9 cellular contexts compared by ENCODE assay signal in genomic region chr12:12007001-12007712, GRCh38.
DNase-seq lines count a peak whose midpoint lies in the region; TF ChIP-seq lines count a peak whose summit lies in the region.
"Had no signal": no experiment of that assay in that cellular context is flagged by ENCODE, and none has a peak within 500 bp of the region (broad histone marks: within the 10 kb centered on the region; RNA-seq: fewer than 3 reads in every experiment).

No MANE protein-coding gene starts in this region.

- H4K8ac ChIP-seq in mesenchymal stem cell (ENCODE audit: low read length): no peak overlapping the region

- no peak overlapping the region for H2AFZ ChIP-seq in mesenchymal stem cell (ENCODE audit: low read depth, low read length)

- H3K9ac ChIP-seq in BLaER1 (no peak overlapping the region), mesenchymal stem cell (ENCODE audit: low read length) (no peak overlapping the region)

- peak overlapping the region; percentile 98 for H3K4me2 ChIP-seq in BLaER1
- H3K4me2 ChIP-seq in mesenchymal stem cell (ENCODE audit: low read length, poor library complexity, severe bottlenecking): no peak overlapping the region

- H3K9me3 ChIP-seq in BLaER1 (no peaks in the 10 kb centered on the region), mesenchymal stem cell (ENCODE audit: control insufficient read depth, low read length) (no peaks in the 10 kb centered on the region)
- H3K9me3 ChIP-seq: upper lobe of left lung had no signal

- H2BK15ac ChIP-seq in mesenchymal stem cell (ENCODE audit: low read depth, poor library complexity, severe bottlenecking): no peak overlapping the region

- no peaks in the 10 kb centered on the region for H4K20me1 ChIP-seq in BLaER1

- H3K23ac ChIP-seq in mesenchymal stem cell (ENCODE audit: low read length in 2 of 2): peak overlapping the region in 1 of 2 experiments; percentile 50

- H3K79me1 ChIP-seq in mesenchymal stem cell (replicated peaks; ENCODE audit: low read length, poor library complexity, severe bottlenecking): no peaks in the 10 kb centered on the region

- 65% methylated on average over 7 of the region's 7 CpGs for WGBS in mesenchymal stem cell

- H2AK5ac ChIP-seq in mesenchymal stem cell (ENCODE audit: low read length, severe bottlenecking): peak overlapping the region; percentile 32

- H3K27me3 ChIP-seq in BLaER1 (no peaks in the 10 kb centered on the region), mesenchymal stem cell (ENCODE audit: control insufficient read depth in 1 of 2, insufficient read depth in 1 of 2, low read length in 2 of 2) (peaks cover 0 to 5% of the 10 kb centered on the region in 2 experiments)
- H3K27me3 ChIP-seq: upper lobe of left lung had no signal

- H4K91ac ChIP-seq in mesenchymal stem cell (ENCODE audit: low read length): no peak overlapping the region

- H3K27ac ChIP-seq in BLaER1 (peak overlapping the region; percentile 44), mesenchymal stem cell (ENCODE audit: low read length, poor library complexity, severe bottlenecking) (no peak overlapping the region)
- H3K27ac ChIP-seq: upper lobe of left lung had no signal

- no peak overlapping the region for H2BK5ac ChIP-seq in mesenchymal stem cell (ENCODE audit: low read depth, low read length, poor library complexity, severe bottlenecking)

- peak; percentile 83 for DNase-seq in LHCN-M2 (ENCODE audit: low read depth)
- DNase-seq in activated T-cell treated with anti-CD3 and anti-CD28 coated beads for 24 hours (ENCODE audit: low read depth): peak; percentile 71
- peak; percentile 9 for DNase-seq in mesenchymal stem cell
- DNase-seq in NCI-H748 treated with DMSO at 0.1 percent for 48 hours (lab: John Stamatoyannopoulos, UW): no peak
- no peak for DNase-seq in kidney glomerular epithelial cell (lab: John Stamatoyannopoulos, UW)
- DNase-seq in HEK293T (ENCODE audit: extremely low spot score): no peak
- no peak for DNase-seq in medulla oblongata (ENCODE audit: extremely low spot score)

- H3K14ac ChIP-seq in mesenchymal stem cell (ENCODE audit: low read length in 2 of 2): no peak overlapping the region

- H3K4me3 ChIP-seq in BLaER1 (no peak overlapping the region), mesenchymal stem cell (ENCODE audit: insufficient read depth in 1 of 2, low read depth in 1 of 2, low read length in 2 of 2) (no peak overlapping the region)
- H3K4me3 ChIP-seq: upper lobe of left lung had no signal

- no peak overlapping the region for H3K4ac ChIP-seq in mesenchymal stem cell (ENCODE audit: low read depth in 1 of 2, low read length in 2 of 2)

- no peaks in the 10 kb centered on the region for H3K36me3 ChIP-seq in BLaER1
- H3K36me3 ChIP-seq in mesenchymal stem cell (ENCODE audit: control insufficient read depth in 1 of 2, insufficient read depth in 2 of 2, low read depth in 1 of 2, low read length in 2 of 2): no peaks in the 10 kb centered on the region
- H3K36me3 ChIP-seq: upper lobe of left lung had no signal

- POLR2A ChIA-PET in HEK293T (lab: Yijun Ruan, JAX): no interaction called here

- H3K4me1 ChIP-seq in BLaER1: peaks cover 54% of the 10 kb centered on the region
- peaks cover 21% of the 10 kb centered on the region for H3K4me1 ChIP-seq in mesenchymal stem cell (ENCODE audit: control insufficient read depth, insufficient read depth, low read depth, low read length)

- H3K18ac ChIP-seq in mesenchymal stem cell (ENCODE audit: low read depth in 1 of 2, low read length in 2 of 2): no peak overlapping the region

- CTCF ChIA-PET in HEK293T (lab: Yijun Ruan, JAX): interaction anchor here (1.0 kb wide), 1 partner anchor 26 kb away, joined by 3 read pairs; no protein-coding TSS in a partner anchor

- no peak overlapping the region for H2BK120ac ChIP-seq in mesenchymal stem cell (ENCODE audit: low read depth, low read length)

- H2BK12ac ChIP-seq in mesenchymal stem cell (ENCODE audit: low read length in 2 of 2): no peak overlapping the region

TF ChIP-seq in HEK293T, 16 proteins besides CTCF, POLR2A, EP300 and RAD21:
- TF ChIP-seq FOXK2 (IDR thresholded peaks at IDR 0.05) (no peak), ARNT (IDR thresholded peaks at IDR 0.05) (no peak), NFRKB (IDR thresholded peaks at IDR 0.05) (no peak), BHLHE40 (IDR thresholded peaks at IDR 0.05; ENCODE audit: borderline replicate concordance) (no peak), LEF1 (IDR thresholded peaks at IDR 0.05; ENCODE audit: borderline replicate concordance) (no peak), PKNOX1 (IDR thresholded peaks at IDR 0.05) (no peak), FOXA1 (IDR thresholded peaks at IDR 0.05) (no peak), FOXM1 (IDR thresholded peaks at IDR 0.05; ENCODE audit: borderline replicate concordance) (no peak), SP1 (IDR thresholded peaks at IDR 0.05) (no peak), SUZ12 (IDR thresholded peaks at IDR 0.05) (no peak), ELF4 (IDR thresholded peaks at IDR 0.05) (no peak)

Comparison
In these comparisons a context has a peak if more than half of its experiments do, and no peak if none do; other contexts are left out.
1. DNase-seq: peak in LHCN-M2 (single experiment), activated T-cell treated with anti-CD3 and anti-CD28 coated beads for 24 hours (single experiment) and mesenchymal stem cell (single experiment); none in NCI-H748 treated with DMSO at 0.1 percent for 48 hours (single experiment), kidney glomerular epithelial cell (single experiment), HEK293T (single experiment) and medulla oblongata (single experiment).